Comparison of ENCODE assay signal across 1 cellular context in genomic region chr19:3762501-3763459, GRCh38.
TF ChIP-seq lines count a peak whose summit lies in the region.

Gene MRPL54 (plus strand): TSS chr19:3762682. CDS start chr19:3762701, 19 bp downstream.

TF ChIP-seq in HepG2, 621 proteins besides CTCF, POLR2A, EP300 and RAD21 (continued from another document and continues in another):
- TF ChIP-seq TERF1 (CRISPR knock-in tag; IDR thresholded peaks at IDR 0.05) (no peak), ZNF12 (CRISPR knock-in tag; IDR thresholded peaks at IDR 0.05) (no peak), ZNF703 (CRISPR knock-in tag; IDR thresholded peaks at IDR 0.05; ENCODE audit: borderline replicate concordance) (no peak), HIVEP1 (CRISPR knock-in tag; IDR thresholded peaks at IDR 0.05) (peak; percentile 78), ZNF710 (CRISPR knock-in tag; IDR thresholded peaks at IDR 0.05; ENCODE audit: borderline replicate concordance) (no peak), ATF6 (CRISPR knock-in tag; conservative IDR thresholded peaks at IDR 0.05) (no peak), RORA (CRISPR knock-in tag; IDR thresholded peaks at IDR 0.05) (no peak), RFXAP (CRISPR knock-in tag; IDR thresholded peaks at IDR 0.05; ENCODE audit: borderline replicate concordance) (no peak), ZFX (CRISPR knock-in tag; IDR thresholded peaks at IDR 0.05; ENCODE audit: low read depth) (peak; percentile 75), SALL2 (CRISPR knock-in tag; IDR thresholded peaks at IDR 0.05) (peak; percentile 53; the same call in 1 of the 2 replicates), ERF (CRISPR knock-in tag; IDR thresholded peaks at IDR 0.05) (peak; percentile 44; the same call in 1 of the 2 replicates), ZNF24 (IDR thresholded peaks at IDR 0.05) (0 out of 2 replicates have a peak, but pooled peaks have one; percentile 33), ZNF383 (CRISPR knock-in tag; IDR thresholded peaks at IDR 0.05; ENCODE audit: borderline replicate concordance) (no peak), SNAPC5 (CRISPR knock-in tag; IDR thresholded peaks at IDR 0.05; ENCODE audit: borderline replicate concordance) (no peak), ZSCAN31 (CRISPR knock-in tag; IDR thresholded peaks at IDR 0.05; ENCODE audit: low read depth) (peak; percentile 71; the same call in 1 of the 2 replicates), ZNF839 (CRISPR knock-in tag; IDR thresholded peaks at IDR 0.05; ENCODE audit: borderline replicate concordance) (0 out of 2 replicates have a peak, but pooled peaks have one; percentile 56), KLF9 (CRISPR knock-in tag; IDR thresholded peaks at IDR 0.05; ENCODE audit: low read depth) (no peak), HNF1B (CRISPR knock-in tag; IDR thresholded peaks at IDR 0.05) (peak; percentile 80), ZNF724P (CRISPR knock-in tag; IDR thresholded peaks at IDR 0.05; ENCODE audit: borderline replicate concordance) (no peak), FOXP4 (CRISPR knock-in tag; IDR thresholded peaks at IDR 0.05) (no peak), NPAS2 (CRISPR knock-in tag; IDR thresholded peaks at IDR 0.05; ENCODE audit: borderline replicate concordance) (no peak), NR0B2 (CRISPR knock-in tag; IDR thresholded peaks at IDR 0.05) (no peak), ZNF747 (CRISPR knock-in tag; IDR thresholded peaks at IDR 0.05; ENCODE audit: borderline replicate concordance) (peak; percentile 64; the same call in 1 of the 2 replicates), LCORL (IDR thresholded peaks at IDR 0.05) (no peak), LCORL (CRISPR knock-in tag; IDR thresholded peaks at IDR 0.05) (peak; percentile 18; the same call in 1 of the 2 replicates), NFE2L2 (IDR thresholded peaks at IDR 0.05; ENCODE audit: low read length) (no peak), PHF21A (CRISPR knock-in tag; IDR thresholded peaks at IDR 0.05) (no peak), SRSF1 (optimal IDR thresholded peaks at IDR 0.05; ENCODE audit: low read depth, low read length) (no peak), ZNF510 (CRISPR knock-in tag; IDR thresholded peaks at IDR 0.05; ENCODE audit: low read depth) (no peak), ZNF598 (CRISPR knock-in tag; IDR thresholded peaks at IDR 0.05; ENCODE audit: borderline replicate concordance) (peak; percentile 39; the same call in 1 of the 2 replicates), ATF5 (CRISPR knock-in tag; IDR thresholded peaks at IDR 0.05; ENCODE audit: low read depth) (no peak), BHLHE40 (IDR thresholded peaks at IDR 0.05; ENCODE audit: low read length) (peak; percentile 83), ZBTB25 (CRISPR knock-in tag; IDR thresholded peaks at IDR 0.05) (no peak), TCF7 (IDR thresholded peaks at IDR 0.05; ENCODE audit: low read depth) (no peak), PAWR (CRISPR knock-in tag; IDR thresholded peaks at IDR 0.05; ENCODE audit: borderline replicate concordance) (no peak), SAFB2 (CRISPR knock-in tag; IDR thresholded peaks at IDR 0.05; ENCODE audit: borderline replicate concordance, low read depth) (no peak), ZSCAN5A (CRISPR knock-in tag; IDR thresholded peaks at IDR 0.05; ENCODE audit: borderline replicate concordance) (peak; percentile 72; the same call in 1 of the 2 replicates), UBTF (CRISPR knock-in tag; IDR thresholded peaks at IDR 0.05) (no peak), NFIC (IDR thresholded peaks at IDR 0.05; ENCODE audit: low read length) (no peak), NR2F1 (CRISPR knock-in tag; IDR thresholded peaks at IDR 0.05) (no peak; a peak in 1 of 4 replicates), HDAC1 (CRISPR knock-in tag; IDR thresholded peaks at IDR 0.05) (peak; percentile 66; the same call in 1 of the 2 replicates), FOSL1 (CRISPR knock-in tag; IDR thresholded peaks at IDR 0.05; ENCODE audit: borderline replicate concordance) (no peak), ZNF431 (CRISPR knock-in tag; IDR thresholded peaks at IDR 0.05; ENCODE audit: borderline replicate concordance, low read depth) (no peak), ZNF292 (CRISPR knock-in tag; IDR thresholded peaks at IDR 0.05; ENCODE audit: borderline replicate concordance, low read depth) (no peak), PAXIP1 (CRISPR knock-in tag; conservative IDR thresholded peaks at IDR 0.05) (no peak)
